ENCODE assay signal across 1 cellular context in the genomic region with DNA sequence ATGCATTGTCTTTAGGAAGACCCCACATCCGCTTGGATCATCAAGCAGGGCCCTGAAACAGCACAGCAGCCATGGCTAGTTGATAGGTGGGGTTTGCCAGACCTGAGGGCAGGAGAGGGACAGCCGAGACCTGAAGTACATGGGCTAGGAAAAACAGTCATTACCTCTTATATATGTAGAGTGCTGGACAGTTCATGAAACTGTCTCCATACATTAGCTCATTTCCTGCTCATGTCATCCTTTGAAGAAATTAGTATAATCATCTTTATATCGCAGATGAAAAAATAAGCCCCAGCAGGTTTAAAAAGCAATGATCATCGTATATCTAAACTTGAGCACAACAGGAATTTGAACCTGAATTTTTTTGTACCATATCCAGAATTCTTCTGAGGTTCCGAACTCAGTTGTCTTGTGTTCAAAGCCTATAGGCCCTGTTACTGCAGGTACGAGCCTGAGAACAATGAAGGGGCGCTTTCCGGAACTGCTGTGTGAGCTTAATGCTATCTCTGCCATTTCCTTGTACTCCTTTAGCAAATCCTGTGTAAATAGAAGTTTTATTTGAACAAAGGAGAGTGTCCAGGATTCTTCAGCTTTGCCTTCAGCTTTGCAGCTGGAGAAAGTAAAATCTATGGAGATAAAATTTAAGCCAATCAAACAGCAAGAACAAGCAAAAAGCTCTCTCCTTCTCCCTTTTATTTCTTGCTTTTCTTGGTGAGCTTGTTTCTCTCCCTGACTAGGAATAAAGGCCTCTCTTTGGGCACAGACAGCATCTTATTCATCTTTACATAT.
TF ChIP-seq lines count a peak whose summit lies in the region.

No MANE protein-coding gene starts in this region.

TF ChIP-seq in GM23338, 12 proteins besides CTCF, POLR2A, EP300 and RAD21 (continued from another document):
- no peak for TF ChIP-seq NANOG (IDR thresholded peaks at IDR 0.05; ENCODE audit: borderline replicate concordance)
- no peak for TF ChIP-seq ZNF331 (CRISPR knock-in tag; IDR thresholded peaks at IDR 0.05; ENCODE audit: low read depth)
